Comparison of ENCODE assay signal across 18 cellular contexts in genomic region chr4:48137766-48138349, GRCh38. TPM values are rescaled to one million over a fixed set of nuclear protein-coding genes. Genes with fewer than 3 reads are reported as not detected.
A peak's percentile ranks its signal among the peaks of the same experiment; 100 is the strongest.
DNase-seq lines count a peak whose midpoint lies in the region; ATAC-seq and TF ChIP-seq lines count a peak whose summit lies in the region.
"Had no signal": no experiment of that assay in that cellular context is flagged by ENCODE, and none has a peak within 500 bp of the region (broad histone marks: within the 10 kb centered on the region; RNA-seq: fewer than 3 reads in every experiment).

No MANE protein-coding gene starts in this region.

- no peaks in the 10 kb centered on the region for H3K9me3 Mint-ChIP-seq in activated naive CD4-positive, alpha-beta T cell treated with anti-CD3 and anti-CD28 coated beads, Interleukin-2, amount 50 U/mL, for 72 hours
- H3K9me3 Mint-ChIP-seq in nephron progenitor cell, result peaks cover 3% of the 10 kb centered on the region
- no peaks in the 10 kb centered on the region for H3K9me3 Mint-ChIP-seq in HFFc6
- H3K9me3 Mint-ChIP-seq: neural crest cell had no signal

- H3K9me3 ChIP-seq in DND-41 (ENCODE audit: insufficient read depth, low read length, severe bottlenecking) (no peaks in the 10 kb centered on the region), OCI-LY7 (ENCODE audit: low read length) (no peaks in the 10 kb centered on the region)
- H3K9me3 ChIP-seq: BE2C, psoas muscle had no signal

- H3K27ac ChIP-seq in DND-41 (ENCODE audit: low read length) (no peak overlapping the region), OCI-LY7 (ENCODE audit: low read depth, low read length, poor library complexity, severe bottlenecking) (peak overlapping the region; percentile 83)
- H3K27ac ChIP-seq: brain microvascular endothelial cell, psoas muscle had no signal

- TF ChIP-seq CTCF in DND-41 (IDR thresholded peaks at IDR 0.05; ENCODE audit: borderline replicate concordance, extremely low read depth, low read length, poor library complexity, severe bottlenecking), result no peak
- no peak for TF ChIP-seq CTCF in OCI-LY7 (conservative IDR thresholded peaks at IDR 0.05; ENCODE audit: low read length)
- TF ChIP-seq CTCF in nephron progenitor cell (IDR thresholded peaks at IDR 0.05), result no peak
- no peak for TF ChIP-seq CTCF in HFFc6 (IDR thresholded peaks at IDR 0.05)
- TF ChIP-seq CTCF in GM13976 (IDR thresholded peaks at IDR 0.05; ENCODE audit: borderline replicate concordance, control extremely low read depth, extremely low read depth, insufficient read depth, missing control alignments), result no peak

- H3K4me1 ChIP-seq in DND-41 (ENCODE audit: insufficient read depth, low read length), result no peaks in the 10 kb centered on the region
- peaks cover 34% of the 10 kb centered on the region for H3K4me1 ChIP-seq in OCI-LY7 (ENCODE audit: insufficient read depth, low read length, poor library complexity, severe bottlenecking)
- H3K4me1 ChIP-seq: BE2C, psoas muscle had no signal

- H3K27me3 ChIP-seq in DND-41 (ENCODE audit: insufficient read depth, low read length, poor library complexity), result no peaks in the 10 kb centered on the region
- H3K27me3 ChIP-seq: BE2C, brain microvascular endothelial cell had no signal

- no peak overlapping the region for H3K4me3 ChIP-seq in DND-41 (ENCODE audit: low read depth in 1 of 2, low read length in 2 of 2)
- no peak overlapping the region for H3K4me3 ChIP-seq in OCI-LY7 (ENCODE audit: low read depth, low read length, poor library complexity, severe bottlenecking)
- H3K4me3 ChIP-seq: psoas muscle, skin epidermis had no signal

- ATAC-seq in DND-41 (ENCODE audit: insufficient read depth, low read depth) (0 out of 3 replicates have a peak, but pooled peaks have one; percentile 46), GM18517 (IDR thresholded peaks at IDR 0.05; ENCODE audit: unreplicated experiment) (no peak)
- peak; percentile 48 to 49 for ATAC-seq in activated naive CD4-positive, alpha-beta T cell treated with anti-CD3 and anti-CD28 coated beads, Interleukin-2, amount 50 U/mL, for 72 hours
- ATAC-seq: psoas muscle, SK-N-SH treated with all-trans-retinoic acid at 6 μM for 48 hours had no signal

- H3K79me2 ChIP-seq in DND-41 (ENCODE audit: insufficient read depth, low read length), result no peaks in the 10 kb centered on the region
- no peaks in the 10 kb centered on the region for H3K79me2 ChIP-seq in OCI-LY7 (ENCODE audit: insufficient read depth, low read depth, low read length)

- H3K4me2 ChIP-seq in DND-41 (ENCODE audit: insufficient read depth, low read length) (no peak overlapping the region), OCI-LY7 (ENCODE audit: low read length) (no peak overlapping the region)

- POLR2A ChIA-PET in OCI-LY7 (lab: Charles Lee), result interaction anchor here (0.7 to 1.8 kb wide), 4 partner anchors 8 to 90 kb away, joined by 4 to 5 read pairs (median 4); no protein-coding TSS in a partner anchor

- H3K4me3 Mint-ChIP-seq in nephron progenitor cell (no peak overlapping the region), HFFc6 (no peak overlapping the region)
- H3K4me3 Mint-ChIP-seq: neural crest cell had no signal

- H3K9me2 ChIP-seq in OCI-LY7 (ENCODE audit: insufficient read depth, low read length), result no peaks in the 10 kb centered on the region

- no peaks in the 10 kb centered on the region for H4K20me1 ChIP-seq in DND-41 (ENCODE audit: insufficient read depth, low read length)
- no peaks in the 10 kb centered on the region for H4K20me1 ChIP-seq in OCI-LY7 (ENCODE audit: insufficient read depth, low read length)

- H2AFZ ChIP-seq in DND-41 (ENCODE audit: low read depth, low read length) (no peak overlapping the region), OCI-LY7 (ENCODE audit: low read length) (peak overlapping the region; percentile 8; the same call in 1 of the 2 replicates)

- in situ Hi-C loops in GM13976 (cut with MboI; ENCODE audit: low sequenced_read_pairs, unreplicated experiment), result loop anchor here (25.0 kb wide), 1 partner anchor 399 kb away; no protein-coding TSS in a partner anchor

- no TSS peak for BruUV-seq in OCI-LY7 (replicated peaks; lab: Mats Ljungman, UMichigan)

- H3K4me1 Mint-ChIP-seq in nephron progenitor cell, result peaks cover 9% of the 10 kb centered on the region
- H3K4me1 Mint-ChIP-seq in HFFc6 (ENCODE audit: low read depth), result peaks cover 8% of the 10 kb centered on the region; the same call in 1 of the 2 replicates
- H3K4me1 Mint-ChIP-seq: neural crest cell had no signal

- H3K27me3 Mint-ChIP-seq in nephron progenitor cell (ENCODE audit: low read depth, poor library complexity) (no peaks in the 10 kb centered on the region), HFFc6 (ENCODE audit: insufficient read depth) (peaks cover 6% of the 10 kb centered on the region)

- H3K36me3 Mint-ChIP-seq in activated naive CD4-positive, alpha-beta T cell treated with anti-CD3 and anti-CD28 coated beads, Interleukin-2, amount 50 U/mL, for 72 hours, result peaks cover 6 to 40% of the 10 kb centered on the region in 2 donors
- H3K36me3 Mint-ChIP-seq in nephron progenitor cell (ENCODE audit: low read depth) (peaks cover 5% of the 10 kb centered on the region), HFFc6 (ENCODE audit: low read depth) (no peaks in the 10 kb centered on the region)

- DNase-seq in DND-41 (no peak), OCI-LY7 (ENCODE audit: low spot score) (peak; percentile 10), nephron progenitor cell (no peak), HFFc6 (no peak), GM13976 (ENCODE audit: low spot score) (no peak)
- DNase-seq in activated naive CD4-positive, alpha-beta T cell treated with anti-CD3 and anti-CD28 coated beads, Interleukin-2, amount 50 U/mL, for 72 hours (ENCODE audit: low spot score in 2 of 2), result no peak
- DNase-seq: BE2C; brain microvascular endothelial cell; hippocampal formation; kidney glomerular epithelial cell; mesendoderm; NCI-H146; psoas muscle; stimulated activated CD4-positive, alpha-beta T cell treated with anti-CD3 and anti-CD28 coated beads, Interleukin-4, amount 100 ng/mL, for 24 hours had no signal

- CTCF ChIA-PET in OCI-LY7 (lab: Charles Lee; ENCODE audit: unreplicated experiment), result no interaction called here

- no peak overlapping the region for H3K9ac ChIP-seq in DND-41 (ENCODE audit: low read depth, low read length)

- H3K36me3 ChIP-seq in DND-41 (ENCODE audit: insufficient read depth, low read length) (no peaks in the 10 kb centered on the region), OCI-LY7 (ENCODE audit: insufficient read depth, low read length) (no peaks in the 10 kb centered on the region)
- H3K36me3 ChIP-seq: BE2C, brain microvascular endothelial cell had no signal

- intact Hi-C loops in OCI-LY7 (cut with micrococcal nuclease; ENCODE audit: unreplicated experiment), result no loop called here

- H3K27ac Mint-ChIP-seq in activated naive CD4-positive, alpha-beta T cell treated with anti-CD3 and anti-CD28 coated beads, Interleukin-2, amount 50 U/mL, for 72 hours, result peak overlapping the region; percentile 87 to 98
- H3K27ac Mint-ChIP-seq in nephron progenitor cell, result peak overlapping the region; percentile 36
- no peak overlapping the region for H3K27ac Mint-ChIP-seq in HFFc6

RNA-seq across cellular contexts. Expression of gene TXK, which starts 3.8 kb away (rescaled TPM):
- not detected in 2 replicates for total RNA-seq in OCI-LY7 (2014; rRNA removed; shearing (Covaris generic))
- 0.11 and 0.41 TPM in 2 replicates for total RNA-seq in OCI-LY7 (2022)
- total RNA-seq in activated naive CD4-positive, alpha-beta T cell treated with anti-CD3 and anti-CD28 coated beads, Interleukin-2, amount 50 U/mL, for 72 hours, result 10 to 100 TPM; 16.4 to 48.2 TPM
- not detected for total RNA-seq in HFFc6 (2021; fragmentation: NEBNext Ultra II Directional; extraction: Animal tissue kit (Norgen Biotek cat#: 25700))
- total RNA-seq: neural crest cell had no signal

Comparison
In these comparisons a context has a peak if more than half of its experiments do, and no peak if none do; other contexts are left out.
1. RNA of gene TXK, which starts 3.8 kb away (total RNA-seq): 16.4 to 48.2 TPM in activated naive CD4-positive, alpha-beta T cell treated with anti-CD3 and anti-CD28 coated beads, Interleukin-2, amount 50 U/mL, for 72 hours; 0.11 to 0.41 TPM in OCI-LY7 and not detected in HFFc6; every median in the first group is over 10 times any median in the second.